ENCODE assay signal across 19 cellular contexts in genomic region chr18:34840416-34840815, GRCh38.
"Had no signal": no experiment of that assay in that cellular context is flagged by ENCODE, and none has a peak within 500 bp of the region (broad histone marks: within the 10 kb centered on the region; RNA-seq: fewer than 3 reads in every experiment).

No MANE protein-coding gene starts in this region.

- ATAC-seq: activated T-cell treated with anti-CD3 and anti-CD28 coated beads, Interleukin-2, amount 50 U/mL, for 72 hours; left ventricle myocardium superior; sciatic nerve; stimulated activated memory B cell treated with anti-CD40 and anti-IgM and Interleukin-4, amounts not matched to agents 10 μg/mL and 1 μg/mL and 100 μg/mL, for 72 hours; upper lobe of right lung had no signal

- H3K4me3 ChIP-seq: coronary artery, esophagus muscularis mucosa, smooth muscle cell, thoracic aorta, upper lobe of right lung had no signal

- H3K36me3 ChIP-seq: brain microvascular endothelial cell, esophagus muscularis mucosa, thoracic aorta, upper lobe of right lung had no signal

- H3K9me3 ChIP-seq: esophagus muscularis mucosa, thoracic aorta, upper lobe of right lung had no signal

- H3K27ac ChIP-seq: brain microvascular endothelial cell, coronary artery, esophagus muscularis mucosa, thoracic aorta, upper lobe of right lung, VCaP had no signal

- DNase-seq: activated CD4-positive, alpha-beta T cell treated with anti-CD3 and anti-CD28 coated beads for 1 hour; activated CD8-positive, alpha-beta memory T cell treated with anti-CD3 and anti-CD28 coated beads for 24 hours; activated effector memory CD4-positive, alpha-beta T cell treated with anti-CD3 and anti-CD28 coated beads, Interleukin-2, amount 50 U/mL, for 16 hours; activated naive CD4-positive, alpha-beta T cell treated with anti-CD3 and anti-CD28 coated beads, Interleukin-2, amount 50 U/mL, for 16 hours; activated T-cell treated with anti-CD3 and anti-CD28 coated beads, Interleukin-2, amount 50 U/mL, for 72 hours; aorta; brain microvascular endothelial cell; immature natural killer cell; kidney glomerular epithelial cell; left ventricle myocardium superior; stimulated activated CD4-positive, alpha-beta T cell treated with anti-CD3 and anti-CD28 coated beads, Interleukin-4, amount 100 ng/mL, for 4 hours; upper lobe of right lung had no signal

- H3K27me3 ChIP-seq: brain microvascular endothelial cell, esophagus muscularis mucosa, upper lobe of right lung had no signal
